15 cellular contexts compared by ENCODE assay signal in the genomic region with DNA sequence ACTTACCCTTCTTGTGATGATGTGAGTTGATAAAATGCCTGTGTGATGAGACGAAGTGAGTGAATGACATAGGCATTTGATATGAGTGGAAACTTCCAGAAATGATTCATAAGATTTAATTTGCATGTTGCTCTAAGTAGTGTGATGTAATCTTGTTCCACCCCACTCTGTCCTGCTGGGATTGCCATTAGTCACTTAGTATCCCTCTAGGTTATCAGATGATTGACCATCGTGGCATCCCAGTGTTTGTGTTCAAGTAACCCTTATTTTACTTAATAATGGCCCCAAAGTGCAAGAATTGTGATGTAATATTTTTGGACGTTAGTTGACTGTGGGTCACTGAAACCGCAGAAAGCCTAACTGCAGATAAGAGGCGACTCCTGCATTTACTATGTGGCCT.
DNase-seq lines count a peak whose midpoint lies in the region.
"Had no signal": no experiment of that assay in that cellular context is flagged by ENCODE, and none has a peak within 500 bp of the region (broad histone marks: within the 10 kb centered on the region; RNA-seq: fewer than 3 reads in every experiment).

No MANE protein-coding gene starts in this region.

- no peaks in the 10 kb centered on the region for H3K36me3 ChIP-seq in ACC112 (ENCODE audit: insufficient read depth, low read length)
- H3K36me3 ChIP-seq: uterus had no signal

- no peaks in the 10 kb centered on the region for H3K79me2 ChIP-seq in ACC112 (ENCODE audit: control insufficient read depth, insufficient read depth, low read length, unreplicated experiment)

- peak overlapping the region; percentile 55; the same call in 1 of the 2 replicates for H3K4me3 ChIP-seq in ACC112 (ENCODE audit: low read depth, low read length)
- H3K4me3 ChIP-seq: body of pancreas, GM12878, uterus had no signal

- H2AFZ ChIP-seq in ACC112 (ENCODE audit: low read length, unreplicated experiment) = no peak overlapping the region

- peaks cover 19% of the 10 kb centered on the region for H3K4me1 ChIP-seq in ACC112 (ENCODE audit: control insufficient read depth, insufficient read depth, low read length, unreplicated experiment)
- H3K4me1 ChIP-seq: body of pancreas, uterus had no signal

- intact Hi-C loops in posterior cingulate gyrus (cut with DNase I) = no loop called here

- no peaks in the 10 kb centered on the region for H3K27me3 ChIP-seq in ACC112 (ENCODE audit: insufficient read depth, low read length)
- H3K27me3 ChIP-seq: body of pancreas, uterus had no signal

- H3K27ac ChIP-seq in ACC112 (ENCODE audit: low read depth, low read length) = peak overlapping the region; percentile 77
- H3K27ac ChIP-seq: body of pancreas, C4-2B, uterus had no signal

- DNase-seq in HPDE6-E6E7 (ENCODE audit: extremely low spot score) = peak; percentile 49
- peak; percentile 88 for DNase-seq in astrocyte of the hippocampus (ENCODE audit: low read depth, low spot score)
- peak; percentile 63 for DNase-seq in hepatic stellate cell (ENCODE audit: low spot score)
- no peak for DNase-seq in hypothalamus (lab: John Stamatoyannopoulos, UW)
- no peak for DNase-seq in GM19240 (ENCODE audit: insufficient read length, low spot score)
- DNase-seq in posterior cingulate gyrus = no peak
- no peak for DNase-seq in SK-N-DZ (ENCODE audit: low spot score)
- DNase-seq: body of pancreas, KBM-7, NCI-H446 treated with DMSO at 0.1 percent for 48 hours, T-cell, uterus had no signal

Comparison
In these comparisons a context has a peak if more than half of its experiments do, and no peak if none do; other contexts are left out.
1. DNase-seq: peak in HPDE6-E6E7 (single experiment), astrocyte of the hippocampus (single experiment) and hepatic stellate cell (single experiment); none in hypothalamus (0 of 51), GM19240 (single experiment), posterior cingulate gyrus (0 of 10) and SK-N-DZ (single experiment).